Comparison of ENCODE assay signal across 13 cellular contexts in genomic region chr2:191231995-191232394, GRCh38. TPM values are rescaled to one million over a fixed set of nuclear protein-coding genes. Genes with fewer than 3 reads are reported as not detected.
A peak's percentile ranks its signal among the peaks of the same experiment; 100 is the strongest.
DNase-seq lines count a peak whose midpoint lies in the region; ATAC-seq, FAIRE-seq and TF ChIP-seq lines count a peak whose summit lies in the region.
"Had no signal": no experiment of that assay in that cellular context is flagged by ENCODE, and none has a peak within 500 bp of the region (broad histone marks: within the 10 kb centered on the region; RNA-seq: fewer than 3 reads in every experiment).

No MANE protein-coding gene starts in this region.

- no peak overlapping the region for H3K4me3 ChIP-seq in heart right ventricle
- no peak overlapping the region for H3K4me3 ChIP-seq in right cardiac atrium (ENCODE audit: low read length)
- no peak overlapping the region for H3K4me3 ChIP-seq in astrocyte (ENCODE audit: insufficient read depth, low read depth, low read length)
- no peak overlapping the region for H3K4me3 ChIP-seq in kidney (ENCODE audit: low read length in 2 of 2)

- no peaks in the 10 kb centered on the region for H3K36me3 ChIP-seq in heart right ventricle
- H3K36me3 ChIP-seq in astrocyte (ENCODE audit: insufficient read depth, low read length): no peaks in the 10 kb centered on the region
- H3K36me3 ChIP-seq in kidney (ENCODE audit: control insufficient read depth in 1 of 2, insufficient read depth in 2 of 2, low read length in 2 of 2): no peaks in the 10 kb centered on the region

- WGBS in heart right ventricle, 2 donors: 61 to 65% methylated on average over 2 of the region's 2 CpGs
- WGBS in right cardiac atrium: 47% methylated on average over 2 of the region's 2 CpGs

- H3K36me3 Mint-ChIP-seq in astrocyte (ENCODE audit: low read depth, unreplicated experiment): no peaks in the 10 kb centered on the region

- H3K79me2 ChIP-seq in astrocyte (ENCODE audit: insufficient read depth, low read length): no peaks in the 10 kb centered on the region

- ATAC-seq in heart right ventricle (peak in 6 of 8 donors; percentile 53 to 71 (median 60)), right cardiac atrium (no peak)

- H3K4me1 ChIP-seq in heart right ventricle: peaks cover 0 to 41% (median 6%) of the 10 kb centered on the region in 9 donors
- peaks cover 2% of the 10 kb centered on the region for H3K4me1 ChIP-seq in right cardiac atrium (ENCODE audit: control insufficient read depth, insufficient read depth, low read length)
- peaks cover 23% of the 10 kb centered on the region for H3K4me1 ChIP-seq in astrocyte (ENCODE audit: insufficient read depth, low read length)
- peaks cover 6 to 7% of the 10 kb centered on the region in 2 donors for H3K4me1 ChIP-seq in kidney (ENCODE audit: control insufficient read depth in 1 of 2, insufficient read depth in 1 of 2, low read depth in 1 of 2, low read length in 2 of 2)

- H3K4me2 ChIP-seq in astrocyte (ENCODE audit: low read length): no peak overlapping the region

- no peak overlapping the region for H2AFZ ChIP-seq in astrocyte (ENCODE audit: low read depth, low read length)

- peak overlapping the region; percentile 42 for H3K27ac Mint-ChIP-seq in astrocyte (ENCODE audit: unreplicated experiment)
- H3K27ac Mint-ChIP-seq: CD4-positive, alpha-beta T cell had no signal

- DNase-seq in heart right ventricle (peak in 1 of 2 donors; percentile 12), right cardiac atrium (no peak), astrocyte (ENCODE audit: low read depth) (no peak), kidney (no peak), SW480 (ENCODE audit: low spot score) (no peak), NCI-H526 treated with DMSO at 0.1 percent for 48 hours (lab: John Stamatoyannopoulos, UW) (no peak), NCI-H2081 treated with DMSO at 0.1 percent for 48 hours (lab: John Stamatoyannopoulos, UW) (no peak)
- no peak for DNase-seq in activated CD4-positive, CD25-positive, alpha-beta regulatory T cell treated with anti-CD3 and anti-CD28 coated beads, Interleukin-2, amount 50 U/mL, for 72 hours
- DNase-seq: CD4-positive, alpha-beta T cell; NCI-H1694 treated with DMSO at 0.1 percent for 48 hours; stimulated activated CD4-positive, alpha-beta T cell treated with anti-CD3 and anti-CD28 coated beads, Interleukin-4, amount 100 ng/mL, for 1 hour; T1000 had no signal

- H3K27me3 ChIP-seq in heart right ventricle (no peaks in the 10 kb centered on the region), right cardiac atrium (ENCODE audit: control insufficient read depth, insufficient read depth) (no peaks in the 10 kb centered on the region), astrocyte (ENCODE audit: insufficient read depth, low read length) (no peaks in the 10 kb centered on the region)

- H4K20me1 ChIP-seq in astrocyte (ENCODE audit: insufficient read depth, low read length): no peaks in the 10 kb centered on the region

- no peak overlapping the region for H3K4me3 Mint-ChIP-seq in astrocyte (ENCODE audit: unreplicated experiment)
- H3K4me3 Mint-ChIP-seq: CD4-positive, alpha-beta T cell had no signal

- TF ChIP-seq CTCF in heart right ventricle (IDR thresholded peaks at IDR 0.05) (peak; percentile 3 to 68 (median 45)), astrocyte (IDR thresholded peaks at IDR 0.05; ENCODE audit: insufficient read depth, low read depth, low read length) (peak; percentile 45), kidney (IDR thresholded peaks at IDR 0.05; ENCODE audit: borderline replicate concordance, extremely low read depth, insufficient read depth) (peak; percentile 33)

- intact Hi-C loops in heart right ventricle (cut with DNase I) (loop anchor here in 4 of 10 donors (2.0 to 5.0 kb wide), 3 partner anchors 269 to 290 kb away; no protein-coding TSS in a partner anchor), right cardiac atrium (cut with DNase I) (loop anchor here in 2 of 4 donors (5.0 to 10.0 kb wide), 2 partner anchors 153 to 270 kb away; no protein-coding TSS in a partner anchor), kidney (cut with DNase I) (loop anchor here (10.0 kb wide), 1 partner anchor 263 kb away; no protein-coding TSS in a partner anchor)

- H3K9me3 Mint-ChIP-seq in astrocyte (ENCODE audit: unreplicated experiment): no peaks in the 10 kb centered on the region
- H3K9me3 Mint-ChIP-seq: CD4-positive, alpha-beta T cell had no signal

- H3K27ac ChIP-seq in heart right ventricle (peak overlapping the region in 8 of 10 donors; percentile 28 to 74 (median 64)), right cardiac atrium (ENCODE audit: low read length) (no peak overlapping the region), astrocyte (ENCODE audit: low read depth, low read length) (no peak overlapping the region), kidney (ENCODE audit: low read depth in 2 of 2, low read length in 2 of 2) (peak overlapping the region in 1 of 2 donors; percentile 73)

- H3K4me1 Mint-ChIP-seq in astrocyte (ENCODE audit: low read depth, unreplicated experiment): peaks cover 38% of the 10 kb centered on the region

- H3K9ac ChIP-seq in astrocyte (ENCODE audit: low read length) (peak overlapping the region; percentile 18), kidney (ENCODE audit: low read length in 2 of 2) (no peak overlapping the region)

- no peaks in the 10 kb centered on the region for H3K27me3 Mint-ChIP-seq in astrocyte (ENCODE audit: low read depth, unreplicated experiment)
- H3K27me3 Mint-ChIP-seq: CD4-positive, alpha-beta T cell had no signal

- H3K9me3 ChIP-seq in heart right ventricle: no peaks in the 10 kb centered on the region
- H3K9me3 ChIP-seq in right cardiac atrium (ENCODE audit: control insufficient read depth, low read length): no peaks in the 10 kb centered on the region
- H3K9me3 ChIP-seq in astrocyte (ENCODE audit: insufficient read depth, low read depth, low read length): no peaks in the 10 kb centered on the region
- H3K9me3 ChIP-seq in kidney (ENCODE audit: control insufficient read depth in 1 of 2, low read length in 2 of 2): no peaks in the 10 kb centered on the region

- FAIRE-seq in astrocyte (lab: Jason Lieb, UNC) (peak; percentile 72), kidney (lab: Jason Lieb, UNC) (peak; percentile 61)
- FAIRE-seq: keratinocyte had no signal

RNA-seq across cellular contexts. Expression of gene MYO1B, which starts 13.2 kb away (rescaled TPM):
- total RNA-seq in heart right ventricle: 10 to 100 TPM in 9 of 10 donors, 1 to 10 TPM in 1; 8.7 to 32.4 (median 15.9) TPM
- polyA plus RNA-seq in heart right ventricle: 10 to 100 TPM in 1 of 2 donors, 1 to 10 TPM in 1; 8.7 to 13.8 TPM
- 10 to 100 TPM; 10.3 to 16.3 (median 13.2) TPM for total RNA-seq in right cardiac atrium
- polyA plus RNA-seq in right cardiac atrium: 6.0 TPM
- total RNA-seq in astrocyte: 95.7 TPM in 2 replicates
- total RNA-seq in kidney: 64.8 TPM
- 24.5 TPM for polyA plus RNA-seq in kidney (ENCODE audit: insufficient read depth, low read depth, low replicate concordance)

Comparison
In these comparisons a context has a peak if more than half of its experiments do, and no peak if none do; other contexts are left out.
1. ATAC-seq: peak in heart right ventricle (6 of 8); none in right cardiac atrium (0 of 2).
2. H3K27ac ChIP-seq: peak in heart right ventricle (8 of 10); none in right cardiac atrium (single experiment) and astrocyte (single experiment).
3. Peak in every context shown above with its lines, with median percentiles within 50 percentile points of each other: CTCF ChIP-seq.